In genomic region chr12:26854028-26854387, GRCh38 we compare ENCODE assay signal across 9 cellular contexts. TPM values are rescaled to one million over a fixed set of nuclear protein-coding genes. Genes with fewer than 3 reads are reported as not detected.
DNase-seq lines count a peak whose midpoint lies in the region; ATAC-seq and TF ChIP-seq lines count a peak whose summit lies in the region.
"Had no signal": no experiment of that assay in that cellular context is flagged by ENCODE, and none has a peak within 500 bp of the region (broad histone marks: within the 10 kb centered on the region; RNA-seq: fewer than 3 reads in every experiment).

No MANE protein-coding gene starts in this region.

- ATAC-seq in GM21576 (IDR thresholded peaks at IDR 0.05; ENCODE audit: unreplicated experiment) (peak; percentile 14), left lobe of liver (peak; percentile 6)

- H3K4me1 ChIP-seq in DOHH2 (ENCODE audit: control insufficient read depth, low read length), result peaks cover 25% of the 10 kb centered on the region

- no peaks in the 10 kb centered on the region for H3K36me3 ChIP-seq in DOHH2 (ENCODE audit: control insufficient read depth, low read length)
- no peaks in the 10 kb centered on the region for H3K36me3 ChIP-seq in KOPT-K1 (ENCODE audit: insufficient read depth, low read length)
- H3K36me3 ChIP-seq: cardiac muscle cell had no signal

- H3K9me3 ChIP-seq in DOHH2 (ENCODE audit: control insufficient read depth, insufficient read depth, low read length), result no peaks in the 10 kb centered on the region
- no peaks in the 10 kb centered on the region for H3K9me3 ChIP-seq in KOPT-K1 (ENCODE audit: insufficient read depth, low read length, poor library complexity, severe bottlenecking)

- H3K79me2 ChIP-seq in DOHH2 (ENCODE audit: control insufficient read depth, low read length), result no peaks in the 10 kb centered on the region

- peak overlapping the region; percentile 54 for H3K4me2 ChIP-seq in DOHH2 (ENCODE audit: low read length)

- H3F3A ChIP-seq in DOHH2 (ENCODE audit: control insufficient read depth, insufficient read depth), result peaks cover 8% of the 10 kb centered on the region; the same call in 1 of the 2 replicates

- H3K9me2 ChIP-seq in DOHH2 (replicated peaks; ENCODE audit: control insufficient read depth, low read length), result no peaks in the 10 kb centered on the region

- no peak for DNase-seq in left lobe of liver (ENCODE audit: low spot score)
- no peak for DNase-seq in Ammon's horn (ENCODE audit: low spot score)
- DNase-seq in activated CD4-positive, alpha-beta T cell treated with anti-CD3 and anti-CD28 coated beads for 48 hours, result no peak
- no peak for DNase-seq in NCI-H510A (lab: John Stamatoyannopoulos, UW)
- DNase-seq in AML-193 (lab: John Stamatoyannopoulos, UW), result no peak

- no peak overlapping the region for H3K27ac ChIP-seq in DOHH2 (ENCODE audit: low read depth, low read length)
- H3K27ac ChIP-seq in KOPT-K1 (ENCODE audit: low read depth, low read length, poor library complexity, severe bottlenecking), result peak overlapping the region; percentile 48
- H3K27ac ChIP-seq: cardiac muscle cell had no signal

- H3K4me3 ChIP-seq in DOHH2 (ENCODE audit: low read length), result no peak overlapping the region
- H3K4me3 ChIP-seq: cardiac muscle cell had no signal

- H4K20me1 ChIP-seq in DOHH2 (ENCODE audit: control insufficient read depth, insufficient read depth, low read depth, low read length), result no peaks in the 10 kb centered on the region

- H3K27me3 ChIP-seq in DOHH2 (ENCODE audit: control insufficient read depth, low read length), result no peaks in the 10 kb centered on the region
- H3K27me3 ChIP-seq: cardiac muscle cell had no signal

- no peak for TF ChIP-seq CTCF in DOHH2 (IDR thresholded peaks at IDR 0.05; ENCODE audit: low read depth, low read length, poor library complexity, severe bottlenecking)

RNA-seq across cellular contexts. Expression of gene ITPR2, which starts 21.0 kb away (rescaled TPM):
- 62.4 TPM for total RNA-seq in left lobe of liver
